In genomic region chr1:93844262-93845045, GRCh38 we compare ENCODE assay signal across 1 cellular context.
TF ChIP-seq lines count a peak whose summit lies in the region.

No MANE protein-coding gene starts in this region.

TF ChIP-seq in GM12878, 131 proteins besides CTCF, POLR2A, EP300 and RAD21 (continued from another document):
- peak; percentile 19 for TF ChIP-seq SKIL (IDR thresholded peaks at IDR 0.05; ENCODE audit: low read depth, poor library complexity, severe bottlenecking)
- TF ChIP-seq RUNX3 (IDR thresholded peaks at IDR 0.05; ENCODE audit: low read length) = peak; percentile 47
- TF ChIP-seq SMARCA5 (IDR thresholded peaks at IDR 0.05) = peak; percentile 56; the same call in 1 of the 2 replicates
- peak; percentile 67 for TF ChIP-seq SMC3 (IDR thresholded peaks at IDR 0.05; ENCODE audit: borderline replicate concordance, low read length)
- TF ChIP-seq NBN (IDR thresholded peaks at IDR 0.05) = 0 out of 2 replicates have a peak, but pooled peaks have one; percentile 46
- TF ChIP-seq YY1 (IDR thresholded peaks at IDR 0.05; ENCODE audit: low read depth, low read length) = peak; percentile 57
- no peak for TF ChIP-seq TCF12 (IDR thresholded peaks at IDR 0.05; ENCODE audit: low read depth, low read length)
